ENCODE assay signal across 1 cellular context in the genomic region with DNA sequence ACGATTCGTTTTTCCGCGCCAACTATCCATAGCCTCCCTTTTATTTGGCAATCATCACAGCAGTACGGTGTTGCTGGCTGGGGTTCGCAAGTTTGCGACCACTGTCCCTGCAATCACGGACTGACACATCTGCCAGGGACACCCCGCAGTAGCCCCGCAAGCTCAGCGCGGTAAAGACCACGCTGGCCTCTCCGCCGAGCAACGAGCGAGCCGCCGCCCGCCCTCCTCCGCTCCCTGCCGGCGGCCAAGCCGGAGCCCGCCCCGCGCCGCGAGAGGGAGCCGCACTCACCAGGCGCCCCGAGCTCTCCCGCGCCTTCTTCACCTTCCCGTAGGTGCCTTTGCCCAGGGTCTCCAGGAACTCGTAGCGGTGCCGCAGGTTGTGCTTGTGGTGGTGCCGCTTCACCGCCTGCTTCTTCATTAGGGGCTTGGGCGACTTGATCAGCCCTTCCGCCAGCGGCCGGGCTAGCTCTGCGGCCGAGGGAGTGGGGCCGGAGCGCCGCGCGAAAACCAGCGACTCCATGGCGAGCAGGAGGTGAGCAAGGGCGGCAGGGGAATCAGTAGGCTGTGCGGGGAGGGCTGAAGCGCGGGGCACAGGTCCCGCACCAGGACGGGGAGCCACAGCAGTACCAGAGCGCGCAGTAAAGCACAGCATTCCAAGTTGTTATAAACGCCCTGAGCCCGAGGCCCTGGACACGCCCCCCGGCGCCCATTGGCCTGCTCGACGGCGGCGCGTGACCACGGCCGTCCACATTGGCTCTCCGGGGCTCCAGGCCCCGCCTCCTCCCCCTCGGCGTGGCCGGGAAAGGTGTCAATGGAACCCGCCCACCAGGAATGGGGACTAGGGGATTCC.
TF ChIP-seq lines count a peak whose summit lies in the region.

A gene (minus strand): TSS at position 637 of the 850 bp plus-strand sequence. CDS start 117 bp downstream, at position 520.

TF ChIP-seq in HepG2, 621 proteins besides CTCF, POLR2A, EP300 and RAD21 (continued from another document and continues in another):
- TF ChIP-seq, protein P1, sequence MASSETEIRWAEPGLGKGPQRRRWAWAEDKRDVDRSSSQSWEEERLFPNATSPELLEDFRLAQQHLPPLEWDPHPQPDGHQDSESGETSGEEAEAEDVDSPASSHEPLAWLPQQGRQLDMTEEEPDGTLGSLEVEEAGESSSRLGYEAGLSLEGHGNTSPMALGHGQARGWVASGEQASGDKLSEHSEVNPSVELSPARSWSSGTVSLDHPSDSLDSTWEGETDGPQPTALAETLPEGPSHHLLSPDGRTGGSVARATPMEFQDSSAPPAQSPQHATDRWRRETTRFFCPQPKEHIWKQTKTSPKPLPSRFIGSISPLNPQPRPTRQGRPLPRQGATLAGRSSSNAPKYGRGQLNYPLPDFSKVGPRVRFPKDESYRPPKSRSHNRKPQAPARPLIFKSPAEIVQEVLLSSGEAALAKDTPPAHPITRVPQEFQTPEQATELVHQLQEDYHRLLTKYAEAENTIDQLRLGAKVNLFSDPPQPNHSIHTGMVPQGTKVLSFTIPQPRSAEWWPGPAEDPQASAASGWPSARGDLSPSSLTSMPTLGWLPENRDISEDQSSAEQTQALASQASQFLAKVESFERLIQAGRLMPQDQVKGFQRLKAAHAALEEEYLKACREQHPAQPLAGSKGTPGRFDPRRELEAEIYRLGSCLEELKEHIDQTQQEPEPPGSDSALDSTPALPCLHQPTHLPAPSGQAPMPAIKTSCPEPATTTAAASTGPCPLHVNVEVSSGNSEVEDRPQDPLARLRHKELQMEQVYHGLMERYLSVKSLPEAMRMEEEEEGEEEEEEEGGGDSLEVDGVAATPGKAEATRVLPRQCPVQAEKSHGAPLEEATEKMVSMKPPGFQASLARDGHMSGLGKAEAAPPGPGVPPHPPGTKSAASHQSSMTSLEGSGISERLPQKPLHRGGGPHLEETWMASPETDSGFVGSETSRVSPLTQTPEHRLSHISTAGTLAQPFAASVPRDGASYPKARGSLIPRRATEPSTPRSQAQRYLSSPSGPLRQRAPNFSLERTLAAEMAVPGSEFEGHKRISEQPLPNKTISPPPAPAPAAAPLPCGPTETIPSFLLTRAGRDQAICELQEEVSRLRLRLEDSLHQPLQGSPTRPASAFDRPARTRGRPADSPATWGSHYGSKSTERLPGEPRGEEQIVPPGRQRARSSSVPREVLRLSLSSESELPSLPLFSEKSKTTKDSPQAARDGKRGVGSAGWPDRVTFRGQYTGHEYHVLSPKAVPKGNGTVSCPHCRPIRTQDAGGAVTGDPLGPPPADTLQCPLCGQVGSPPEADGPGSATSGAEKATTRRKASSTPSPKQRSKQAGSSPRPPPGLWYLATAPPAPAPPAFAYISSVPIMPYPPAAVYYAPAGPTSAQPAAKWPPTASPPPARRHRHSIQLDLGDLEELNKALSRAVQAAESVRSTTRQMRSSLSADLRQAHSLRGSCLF (CRISPR knock-in tag; IDR thresholded peaks at IDR 0.05; ENCODE audit: borderline replicate concordance): no peak
- TF ChIP-seq ZNF34 (CRISPR knock-in tag; IDR thresholded peaks at IDR 0.05; ENCODE audit: borderline replicate concordance): no peak
- TF ChIP-seq ARNT2 (CRISPR knock-in tag; IDR thresholded peaks at IDR 0.05; ENCODE audit: low read depth): no peak
- TF ChIP-seq ZSCAN25 (CRISPR knock-in tag; IDR thresholded peaks at IDR 0.05): peak; percentile 75
- TF ChIP-seq KDM2A (CRISPR knock-in tag; IDR thresholded peaks at IDR 0.05; ENCODE audit: borderline replicate concordance, low read depth): peak; percentile 63; the same call in 1 of the 2 replicates
- TF ChIP-seq RAD51 (IDR thresholded peaks at IDR 0.05; ENCODE audit: borderline replicate concordance): no peak
- peak in 1 of 2 experiments; percentile 38; a peak in 1 of 4 replicates for TF ChIP-seq KLF16 (CRISPR knock-in tag; IDR thresholded peaks at IDR 0.05)
- no peak for TF ChIP-seq NFIC (IDR thresholded peaks at IDR 0.05; ENCODE audit: low read length)
- 0 out of 2 replicates have a peak, but pooled peaks have one; percentile 32 for TF ChIP-seq BRD4 (CRISPR knock-in tag; IDR thresholded peaks at IDR 0.05)
- TF ChIP-seq SOX13 (IDR thresholded peaks at IDR 0.05): no peak
- no peak for TF ChIP-seq SOX13 (CRISPR knock-in tag; conservative IDR thresholded peaks at IDR 0.05 in 1 of 2, IDR thresholded peaks at IDR 0.05 in 1 of 2)
- TF ChIP-seq, protein P2, sequence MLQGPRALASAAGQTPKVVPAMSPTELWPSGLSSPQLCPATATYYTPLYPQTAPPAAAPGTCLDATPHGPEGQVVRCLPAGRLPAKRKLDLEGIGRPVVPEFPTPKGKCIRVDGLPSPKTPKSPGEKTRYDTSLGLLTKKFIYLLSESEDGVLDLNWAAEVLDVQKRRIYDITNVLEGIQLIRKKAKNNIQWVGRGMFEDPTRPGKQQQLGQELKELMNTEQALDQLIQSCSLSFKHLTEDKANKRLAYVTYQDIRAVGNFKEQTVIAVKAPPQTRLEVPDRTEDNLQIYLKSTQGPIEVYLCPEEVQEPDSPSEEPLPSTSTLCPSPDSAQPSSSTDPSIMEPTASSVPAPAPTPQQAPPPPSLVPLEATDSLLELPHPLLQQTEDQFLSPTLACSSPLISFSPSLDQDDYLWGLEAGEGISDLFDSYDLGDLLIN (CRISPR knock-in tag; IDR thresholded peaks at IDR 0.05; ENCODE audit: borderline replicate concordance): no peak
- TF ChIP-seq TBP (CRISPR knock-in tag; IDR thresholded peaks at IDR 0.05): no peak
- TF ChIP-seq, protein P3, sequence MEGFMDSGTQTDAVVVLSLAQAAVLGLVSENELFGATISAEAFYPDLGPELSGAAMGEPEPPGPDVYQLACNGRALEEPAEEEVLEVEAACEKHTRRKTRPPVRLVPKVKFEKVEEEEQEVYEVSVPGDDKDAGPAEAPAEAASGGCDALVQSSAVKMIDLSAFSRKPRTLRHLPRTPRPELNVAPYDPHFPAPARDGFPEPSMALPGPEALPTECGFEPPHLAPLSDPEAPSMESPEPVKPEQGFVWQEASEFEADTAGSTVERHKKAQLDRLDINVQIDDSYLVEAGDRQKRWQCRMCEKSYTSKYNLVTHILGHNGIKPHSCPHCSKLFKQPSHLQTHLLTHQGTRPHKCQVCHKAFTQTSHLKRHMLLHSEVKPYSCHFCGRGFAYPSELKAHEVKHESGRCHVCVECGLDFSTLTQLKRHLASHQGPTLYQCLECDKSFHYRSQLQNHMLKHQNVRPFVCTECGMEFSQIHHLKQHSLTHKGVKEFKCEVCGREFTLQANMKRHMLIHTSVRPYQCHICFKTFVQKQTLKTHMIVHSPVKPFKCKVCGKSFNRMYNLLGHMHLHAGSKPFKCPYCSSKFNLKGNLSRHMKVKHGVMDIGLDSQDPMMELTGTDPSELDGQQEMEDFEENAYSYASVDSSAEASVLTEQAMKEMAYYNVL (CRISPR knock-in tag; IDR thresholded peaks at IDR 0.05; ENCODE audit: borderline replicate concordance): peak; percentile 41; the same call in 1 of the 2 replicates
- TF ChIP-seq ZBTB3 (CRISPR knock-in tag; IDR thresholded peaks at IDR 0.05; ENCODE audit: borderline replicate concordance, low read depth): no peak
- TF ChIP-seq KDM1A (CRISPR knock-in tag; IDR thresholded peaks at IDR 0.05): no peak
- no peak for TF ChIP-seq PCBP2 (optimal IDR thresholded peaks at IDR 0.05; ENCODE audit: low read depth, low read length, poor library complexity, severe bottlenecking)
- TF ChIP-seq, protein P4, sequence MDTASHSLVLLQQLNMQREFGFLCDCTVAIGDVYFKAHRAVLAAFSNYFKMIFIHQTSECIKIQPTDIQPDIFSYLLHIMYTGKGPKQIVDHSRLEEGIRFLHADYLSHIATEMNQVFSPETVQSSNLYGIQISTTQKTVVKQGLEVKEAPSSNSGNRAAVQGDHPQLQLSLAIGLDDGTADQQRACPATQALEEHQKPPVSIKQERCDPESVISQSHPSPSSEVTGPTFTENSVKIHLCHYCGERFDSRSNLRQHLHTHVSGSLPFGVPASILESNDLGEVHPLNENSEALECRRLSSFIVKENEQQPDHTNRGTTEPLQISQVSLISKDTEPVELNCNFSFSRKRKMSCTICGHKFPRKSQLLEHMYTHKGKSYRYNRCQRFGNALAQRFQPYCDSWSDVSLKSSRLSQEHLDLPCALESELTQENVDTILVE (CRISPR knock-in tag; IDR thresholded peaks at IDR 0.05): peak; percentile 22; the same call in 1 of the 2 replicates
- TF ChIP-seq SNAPC2 (CRISPR knock-in tag; IDR thresholded peaks at IDR 0.05): no peak; the same call in 1 of the 2 replicates
- TF ChIP-seq ZNF737 (CRISPR knock-in tag; IDR thresholded peaks at IDR 0.05; ENCODE audit: borderline replicate concordance): no peak
- peak; percentile 82; the same call in 1 of the 2 replicates for TF ChIP-seq RNF2 (conservative IDR thresholded peaks at IDR 0.05; ENCODE audit: low read depth)
- TF ChIP-seq NFKBIZ (CRISPR knock-in tag; IDR thresholded peaks at IDR 0.05): no peak
- TF ChIP-seq, protein P5, sequence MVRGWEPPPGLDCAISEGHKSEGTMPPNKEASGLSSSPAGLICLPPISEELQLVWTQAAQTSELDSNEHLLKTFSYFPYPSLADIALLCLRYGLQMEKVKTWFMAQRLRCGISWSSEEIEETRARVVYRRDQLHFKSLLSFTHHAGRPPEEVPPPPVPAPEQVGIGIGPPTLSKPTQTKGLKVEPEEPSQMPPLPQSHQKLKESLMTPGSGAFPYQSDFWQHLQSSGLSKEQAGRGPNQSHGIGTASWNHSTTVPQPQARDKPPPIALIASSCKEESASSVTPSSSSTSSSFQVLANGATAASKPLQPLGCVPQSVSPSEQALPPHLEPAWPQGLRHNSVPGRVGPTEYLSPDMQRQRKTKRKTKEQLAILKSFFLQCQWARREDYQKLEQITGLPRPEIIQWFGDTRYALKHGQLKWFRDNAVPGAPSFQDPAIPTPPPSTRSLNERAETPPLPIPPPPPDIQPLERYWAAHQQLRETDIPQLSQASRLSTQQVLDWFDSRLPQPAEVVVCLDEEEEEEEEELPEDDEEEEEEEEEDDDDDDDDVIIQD (CRISPR knock-in tag; IDR thresholded peaks at IDR 0.05; ENCODE audit: low read depth): peak; percentile 11; the same call in 1 of the 2 replicates
- TF ChIP-seq LCORL (IDR thresholded peaks at IDR 0.05): no peak
- TF ChIP-seq LCORL (CRISPR knock-in tag; IDR thresholded peaks at IDR 0.05): 0 out of 2 replicates have a peak, but pooled peaks have one; percentile 21
- TF ChIP-seq GABPB1 (CRISPR knock-in tag; IDR thresholded peaks at IDR 0.05): peak; percentile 65; the same call in 1 of the 2 replicates
- TF ChIP-seq ZNF207 (IDR thresholded peaks at IDR 0.05; ENCODE audit: borderline replicate concordance): no peak
- TF ChIP-seq ZNF839 (CRISPR knock-in tag; IDR thresholded peaks at IDR 0.05; ENCODE audit: borderline replicate concordance): peak; percentile 79
- TF ChIP-seq ZNF589 (CRISPR knock-in tag; conservative IDR thresholded peaks at IDR 0.05): no peak
- peak; percentile 77; the same call in 1 of the 2 replicates for TF ChIP-seq ZNF160 (CRISPR knock-in tag; IDR thresholded peaks at IDR 0.05)
- TF ChIP-seq, protein P6, sequence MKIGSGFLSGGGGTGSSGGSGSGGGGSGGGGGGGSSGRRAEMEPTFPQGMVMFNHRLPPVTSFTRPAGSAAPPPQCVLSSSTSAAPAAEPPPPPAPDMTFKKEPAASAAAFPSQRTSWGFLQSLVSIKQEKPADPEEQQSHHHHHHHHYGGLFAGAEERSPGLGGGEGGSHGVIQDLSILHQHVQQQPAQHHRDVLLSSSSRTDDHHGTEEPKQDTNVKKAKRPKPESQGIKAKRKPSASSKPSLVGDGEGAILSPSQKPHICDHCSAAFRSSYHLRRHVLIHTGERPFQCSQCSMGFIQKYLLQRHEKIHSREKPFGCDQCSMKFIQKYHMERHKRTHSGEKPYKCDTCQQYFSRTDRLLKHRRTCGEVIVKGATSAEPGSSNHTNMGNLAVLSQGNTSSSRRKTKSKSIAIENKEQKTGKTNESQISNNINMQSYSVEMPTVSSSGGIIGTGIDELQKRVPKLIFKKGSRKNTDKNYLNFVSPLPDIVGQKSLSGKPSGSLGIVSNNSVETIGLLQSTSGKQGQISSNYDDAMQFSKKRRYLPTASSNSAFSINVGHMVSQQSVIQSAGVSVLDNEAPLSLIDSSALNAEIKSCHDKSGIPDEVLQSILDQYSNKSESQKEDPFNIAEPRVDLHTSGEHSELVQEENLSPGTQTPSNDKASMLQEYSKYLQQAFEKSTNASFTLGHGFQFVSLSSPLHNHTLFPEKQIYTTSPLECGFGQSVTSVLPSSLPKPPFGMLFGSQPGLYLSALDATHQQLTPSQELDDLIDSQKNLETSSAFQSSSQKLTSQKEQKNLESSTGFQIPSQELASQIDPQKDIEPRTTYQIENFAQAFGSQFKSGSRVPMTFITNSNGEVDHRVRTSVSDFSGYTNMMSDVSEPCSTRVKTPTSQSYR (CRISPR knock-in tag; IDR thresholded peaks at IDR 0.05; ENCODE audit: borderline replicate concordance): peak; percentile 10
- no peak for TF ChIP-seq RBAK (CRISPR knock-in tag; IDR thresholded peaks at IDR 0.05)
- TF ChIP-seq GFI1 (CRISPR knock-in tag; IDR thresholded peaks at IDR 0.05; ENCODE audit: borderline replicate concordance): peak; percentile 78; the same call in 1 of the 2 replicates
- TF ChIP-seq, protein P7, sequence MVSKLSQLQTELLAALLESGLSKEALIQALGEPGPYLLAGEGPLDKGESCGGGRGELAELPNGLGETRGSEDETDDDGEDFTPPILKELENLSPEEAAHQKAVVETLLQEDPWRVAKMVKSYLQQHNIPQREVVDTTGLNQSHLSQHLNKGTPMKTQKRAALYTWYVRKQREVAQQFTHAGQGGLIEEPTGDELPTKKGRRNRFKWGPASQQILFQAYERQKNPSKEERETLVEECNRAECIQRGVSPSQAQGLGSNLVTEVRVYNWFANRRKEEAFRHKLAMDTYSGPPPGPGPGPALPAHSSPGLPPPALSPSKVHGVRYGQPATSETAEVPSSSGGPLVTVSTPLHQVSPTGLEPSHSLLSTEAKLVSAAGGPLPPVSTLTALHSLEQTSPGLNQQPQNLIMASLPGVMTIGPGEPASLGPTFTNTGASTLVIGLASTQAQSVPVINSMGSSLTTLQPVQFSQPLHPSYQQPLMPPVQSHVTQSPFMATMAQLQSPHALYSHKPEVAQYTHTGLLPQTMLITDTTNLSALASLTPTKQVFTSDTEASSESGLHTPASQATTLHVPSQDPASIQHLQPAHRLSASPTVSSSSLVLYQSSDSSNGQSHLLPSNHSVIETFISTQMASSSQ (IDR thresholded peaks at IDR 0.05; ENCODE audit: low read depth): no peak
- TF ChIP-seq, protein P7 (CRISPR knock-in tag; IDR thresholded peaks at IDR 0.05; ENCODE audit: borderline replicate concordance): no peak
- peak; percentile 61 for TF ChIP-seq NRL (CRISPR knock-in tag; IDR thresholded peaks at IDR 0.05; ENCODE audit: borderline replicate concordance)
- TF ChIP-seq MED1 (CRISPR knock-in tag; IDR thresholded peaks at IDR 0.05): no peak
